ENCODE assay signal across 8 cellular contexts in genomic region chr6:107488875-107489635, GRCh38. TPM values are rescaled to one million over a fixed set of nuclear protein-coding genes. Genes with fewer than 3 reads are reported as not detected.
DNase-seq lines count a peak whose midpoint lies in the region; ATAC-seq, FAIRE-seq and TF ChIP-seq lines count a peak whose summit lies in the region.

No MANE protein-coding gene starts in this region.

- ATAC-seq in stimulated activated effector memory CD8-positive, alpha-beta T cell treated with anti-CD3 and anti-CD28 coated beads, Interleukin-12 subunit alpha, Interleukin-12 subunit beta, amount 100 ng/mL, for 72 hours = peak; percentile 40

- H3K36me3 Mint-ChIP-seq in T-helper 1 cell treated with Interleukin-12 subunit alpha and Interleukin-12 subunit beta and Interleukin-4 antibody, amounts not matched to agents 30 μg/mL and 1 μg/mL, for 36 hours (ENCODE audit: low read depth) = no peaks in the 10 kb centered on the region
- H3K36me3 Mint-ChIP-seq in stimulated activated effector memory CD8-positive, alpha-beta T cell treated with anti-CD3 and anti-CD28 coated beads, Interleukin-12 subunit alpha, Interleukin-12 subunit beta, amount 100 ng/mL, for 72 hours = no peaks in the 10 kb centered on the region

- 1% methylated on average over 45 to 47 of the region's 51 CpGs for WGBS in lower leg skin, 2 donors

- intact Hi-C loops in dorsolateral prefrontal cortex (cut with DNase I) (loop anchor here (1.0 to 10.0 kb wide), 4 partner anchors 30 to 374 kb away; partner anchors contain the start of genes PDSS2 (in 2 of the 2) and BEND3 (in 1 of the 2)), lower leg skin (cut with DNase I; ENCODE audit: low total_unique reads) (no loop called here)

- peaks cover 12% of the 10 kb centered on the region for H3K4me1 Mint-ChIP-seq in T-helper 1 cell treated with Interleukin-12 subunit alpha and Interleukin-12 subunit beta and Interleukin-4 antibody, amounts not matched to agents 30 μg/mL and 1 μg/mL, for 36 hours (ENCODE audit: low read depth)
- H3K4me1 Mint-ChIP-seq in stimulated activated effector memory CD8-positive, alpha-beta T cell treated with anti-CD3 and anti-CD28 coated beads, Interleukin-12 subunit alpha, Interleukin-12 subunit beta, amount 100 ng/mL, for 72 hours = peaks cover 23% of the 10 kb centered on the region

- H3K4me3 ChIP-seq in HL-60 (replicated peaks; ENCODE audit: insufficient read depth, low read length) (peak overlapping the region; percentile 90), dorsolateral prefrontal cortex (peak overlapping the region; percentile 61 to 96 (median 84)), lower leg skin (ENCODE audit: low read depth, poor library complexity, severe bottlenecking) (peak overlapping the region; percentile 55)

- H3K27me3 Mint-ChIP-seq in T-helper 1 cell treated with Interleukin-12 subunit alpha and Interleukin-12 subunit beta and Interleukin-4 antibody, amounts not matched to agents 30 μg/mL and 1 μg/mL, for 36 hours (ENCODE audit: low read depth) = peaks cover 54% of the 10 kb centered on the region

- TF ChIP-seq CTCF in D721Med (IDR thresholded peaks at IDR 0.05; ENCODE audit: insufficient read depth, missing control alignments) (no peak), HL-60 (IDR thresholded peaks at IDR 0.05; ENCODE audit: insufficient read depth, low read length) (no peak), dorsolateral prefrontal cortex (IDR thresholded peaks at IDR 0.05 in 54 of 56, conservative IDR thresholded peaks at IDR 0.05 in 2 of 56; ENCODE audit: low read depth in 1 of 56, partially characterized antibody in 56 of 56) (peak in 4 of 56 donors; percentile 1 to 9 (median 5)), lower leg skin (IDR thresholded peaks at IDR 0.05) (no peak)

- TF ChIP-seq POLR2A in lower leg skin (IDR thresholded peaks at IDR 0.05) = no peak

- DNase-seq in D721Med (ENCODE audit: insufficient read length, low spot score) (peak; percentile 39), HL-60 (ENCODE audit: low read depth in 1 of 2, low spot score in 1 of 2) (peak in 1 of 2 experiments; percentile 9), dorsolateral prefrontal cortex (peak in 8 of 10 donors; percentile 26 to 66 (median 48)), lower leg skin (ENCODE audit: low spot score in 2 of 2) (peak in 1 of 2 donors; percentile 88), NK-92 (lab: John Stamatoyannopoulos, UW; ENCODE audit: unreplicated experiment) (no peak), CD1c-positive myeloid dendritic cell (ENCODE audit: extremely low spot score) (no peak)
- DNase-seq in stimulated activated effector memory CD8-positive, alpha-beta T cell treated with anti-CD3 and anti-CD28 coated beads, Interleukin-12 subunit alpha, Interleukin-12 subunit beta, amount 100 ng/mL, for 72 hours (ENCODE audit: low spot score in 2 of 2) = peak; percentile 9 to 63

- no peak for FAIRE-seq in D721Med (lab: Jason Lieb, UNC)

- H3K27ac Mint-ChIP-seq in T-helper 1 cell treated with Interleukin-12 subunit alpha and Interleukin-12 subunit beta and Interleukin-4 antibody, amounts not matched to agents 30 μg/mL and 1 μg/mL, for 36 hours = peak overlapping the region; percentile 41
- peak overlapping the region; percentile 27 for H3K27ac Mint-ChIP-seq in stimulated activated effector memory CD8-positive, alpha-beta T cell treated with anti-CD3 and anti-CD28 coated beads, Interleukin-12 subunit alpha, Interleukin-12 subunit beta, amount 100 ng/mL, for 72 hours

- no peak overlapping the region for H3K27ac ChIP-seq in HL-60 (replicated peaks)
- H3K27ac ChIP-seq in dorsolateral prefrontal cortex = peak overlapping the region in 58 of 59 donors; percentile 22 to 98 (median 88)

- peak overlapping the region; percentile 85 for H3K4me3 Mint-ChIP-seq in T-helper 1 cell treated with Interleukin-12 subunit alpha and Interleukin-12 subunit beta and Interleukin-4 antibody, amounts not matched to agents 30 μg/mL and 1 μg/mL, for 36 hours
- H3K4me3 Mint-ChIP-seq in stimulated activated effector memory CD8-positive, alpha-beta T cell treated with anti-CD3 and anti-CD28 coated beads, Interleukin-12 subunit alpha, Interleukin-12 subunit beta, amount 100 ng/mL, for 72 hours = peak overlapping the region; percentile 87

- H3K27me3 ChIP-seq in HL-60 (ENCODE audit: insufficient read depth, poor library complexity, severe bottlenecking) = peaks cover 74% of the 10 kb centered on the region
- H3K27me3 ChIP-seq in dorsolateral prefrontal cortex = no peaks in the 10 kb centered on the region

- H3K9me3 Mint-ChIP-seq in T-helper 1 cell treated with Interleukin-12 subunit alpha and Interleukin-12 subunit beta and Interleukin-4 antibody, amounts not matched to agents 30 μg/mL and 1 μg/mL, for 36 hours = no peaks in the 10 kb centered on the region
- no peaks in the 10 kb centered on the region for H3K9me3 Mint-ChIP-seq in stimulated activated effector memory CD8-positive, alpha-beta T cell treated with anti-CD3 and anti-CD28 coated beads, Interleukin-12 subunit alpha, Interleukin-12 subunit beta, amount 100 ng/mL, for 72 hours

RNA-seq across cellular contexts. Expression of gene SOBP, which starts 0.9 kb away (rescaled TPM):
- total RNA-seq in dorsolateral prefrontal cortex = 10 to 100 TPM; 39.8 to 78.2 (median 56.6) TPM
- 1 to 10 TPM in 3 of 4 donors, under 1 TPM in 1; 0.27 to 2.7 (median 1.5) TPM for total RNA-seq in lower leg skin

RNA-seq across cellular contexts. Expression of gene PDSS2, which starts 29.7 kb away (rescaled TPM):
- total RNA-seq in dorsolateral prefrontal cortex (10 to 100 TPM in 49 of 120 experiments, 1 to 10 TPM in 71; 6.3 to 14.5 (median 9.7) TPM), lower leg skin (10 to 100 TPM in 3 of 4 donors, 1 to 10 TPM in 1; 6.9 to 14.8 (median 11.4) TPM)

Comparison
In these comparisons a context has a peak if more than half of its experiments do, and no peak if none do; other contexts are left out.
1. DNase-seq: peak in D721Med (single experiment), dorsolateral prefrontal cortex (8 of 10) and stimulated activated effector memory CD8-positive, alpha-beta T cell treated with anti-CD3 and anti-CD28 coated beads, Interleukin-12 subunit alpha, Interleukin-12 subunit beta, amount 100 ng/mL, for 72 hours (2 of 2); none in NK-92 (single experiment) and CD1c-positive myeloid dendritic cell (single experiment).
2. RNA of gene SOBP, which starts 0.9 kb away (total RNA-seq): 39.8 to 78.2 TPM in dorsolateral prefrontal cortex; 0.27 to 2.7 TPM in lower leg skin; every median in the first group is over 10 times any median in the second.
3. Peak in every context shown above with its lines, with median percentiles within 50 percentile points of each other: H3K4me3 ChIP-seq.